8 cellular contexts compared by ENCODE assay signal in genomic region chr2:86790828-86791561, GRCh38. TPM values are rescaled to one million over a fixed set of nuclear protein-coding genes. Genes with fewer than 3 reads are reported as not detected.
DNase-seq lines count a peak whose midpoint lies in the region; ATAC-seq and TF ChIP-seq lines count a peak whose summit lies in the region.

TSS of gene CD8A (minus strand) at chr2:86790913. CDS start at chr2:86790825, 88 bp downstream.

- peaks cover 27% of the 10 kb centered on the region for H3K4me1 Mint-ChIP-seq in CD14-positive monocyte

- TF ChIP-seq CTCF in CD14-positive monocyte (IDR thresholded peaks at IDR 0.05), result no peak
- no peak for TF ChIP-seq CTCF in Loucy (conservative IDR thresholded peaks at IDR 0.05; ENCODE audit: low read length)
- no peak for TF ChIP-seq CTCF in brain microvascular endothelial cell (IDR thresholded peaks at IDR 0.05; ENCODE audit: low read depth, low read length, missing control alignments)

- H3K27ac Mint-ChIP-seq in CD14-positive monocyte, result peak within 1 kb of the TSS in 3 of 7 donors; percentile 16 to 82 (median 18)

- in situ Hi-C loops in brain microvascular endothelial cell (cut with HindIII; ENCODE audit: low pct_ligation_motif_present, low sequenced_read_pairs), result no loop called here

- DNase-seq in CD14-positive monocyte (ENCODE audit: low spot score), result no peak
- peak; percentile 10 for DNase-seq in brain microvascular endothelial cell
- DNase-seq in myocyte (ENCODE audit: low read depth), result peak; percentile 11
- DNase-seq in central memory CD4-positive, alpha-beta T cell, result no peak
- no peak for DNase-seq in NCI-H2107 treated with DMSO at 0.1 percent for 48 hours (lab: John Stamatoyannopoulos, UW; ENCODE audit: unreplicated experiment)
- DNase-seq in NCI-H2171 treated with DMSO at 0.1 percent for 48 hours (lab: John Stamatoyannopoulos, UW), result no peak

- H3K4me2 ChIP-seq in Loucy (ENCODE audit: low read depth, low read length, poor library complexity, severe bottlenecking), result peak within 1 kb of the TSS; percentile 18

- no peaks in the 10 kb centered on the region for H3K36me3 ChIP-seq in Loucy (ENCODE audit: insufficient read depth, low read length)
- H3K36me3 ChIP-seq in brain microvascular endothelial cell (replicated peaks), result no peaks in the 10 kb centered on the region

- H3K27ac ChIP-seq in brain microvascular endothelial cell, result no peak within 1 kb of the TSS

- peaks cover 7% of the 10 kb centered on the region for H3K4me1 ChIP-seq in Loucy (ENCODE audit: insufficient read depth, low read length, poor library complexity, severe bottlenecking)

- intact Hi-C loops in CD14-positive monocyte (cut with micrococcal nuclease), result no loop called here

- no peak for ATAC-seq in HG02588 (IDR thresholded peaks at IDR 0.05; ENCODE audit: unreplicated experiment)

- H3K9me3 Mint-ChIP-seq in CD14-positive monocyte, result peaks cover 8 to 33% (median 14%) of the 10 kb centered on the region in 7 donors

- H3K4me3 ChIP-seq in Loucy (ENCODE audit: low read length, poor library complexity, severe bottlenecking) (peak within 1 kb of the TSS; percentile 37), brain microvascular endothelial cell (ENCODE audit: low read depth, low read length) (no peak within 1 kb of the TSS)

- H3K9me3 ChIP-seq in Loucy (ENCODE audit: insufficient read depth, low read depth, low read length), result peaks cover 1% of the 10 kb centered on the region; the same call in 1 of the 2 replicates

- 0 out of 2 replicates have a peak within 1 kb of the TSS, but pooled peaks have one; percentile 51 for H2AFZ ChIP-seq in Loucy (ENCODE audit: low read length)

- H4K20me1 ChIP-seq in Loucy (ENCODE audit: insufficient read depth, low read length, poor library complexity, severe bottlenecking), result no peaks in the 10 kb centered on the region

- H3F3A ChIP-seq in Loucy (ENCODE audit: low read depth), result no peaks in the 10 kb centered on the region

- peaks cover 0 to 14% of the 10 kb centered on the region in 2 donors for H3K36me3 Mint-ChIP-seq in CD14-positive monocyte

- peak within 1 kb of the TSS; percentile 76 to 93 for H3K4me3 Mint-ChIP-seq in CD14-positive monocyte

- no peaks in the 10 kb centered on the region for H3K9me2 ChIP-seq in Loucy (replicated peaks; ENCODE audit: low read depth, low read length)

- H3K9ac ChIP-seq in Loucy (ENCODE audit: low read depth, low read length, poor library complexity, severe bottlenecking), result no peak within 1 kb of the TSS

- H3K27me3 Mint-ChIP-seq in CD14-positive monocyte (ENCODE audit: low read depth in 3 of 3), result peaks cover 53 to 68% (median 63%) of the 10 kb centered on the region in 3 donors

- H3K27me3 ChIP-seq in Loucy (ENCODE audit: insufficient read depth, low read length, poor library complexity, severe bottlenecking) (no peaks in the 10 kb centered on the region), brain microvascular endothelial cell (replicated peaks) (peaks cover 48% of the 10 kb centered on the region)

- no peaks in the 10 kb centered on the region for H3K79me2 ChIP-seq in Loucy (ENCODE audit: insufficient read depth, low read length)

RNA-seq across cellular contexts. Expression of gene CD8A, which starts in this region (rescaled TPM):
- polyA plus RNA-seq in CD14-positive monocyte, result 1 to 10 TPM in 1 of 2 donors, under 1 TPM in 1; 0.88 to 1.1 TPM
- total RNA-seq in myocyte, result not detected in 2 replicates
- polyA plus RNA-seq in myocyte (2012), result not detected

Comparison
In these comparisons a context has a peak if more than half of its experiments do, and no peak if none do; other contexts are left out.
1. Peak in DNase-seq in myocyte; RNA of the gene not detected or under 1 TPM.